ENCODE assay signal across 8 cellular contexts in genomic region chr16:56682703-56683397, GRCh38. TPM values are rescaled to one million over a fixed set of nuclear protein-coding genes. Genes with fewer than 3 reads are reported as not detected.
DNase-seq lines count a peak whose midpoint lies in the region; ATAC-seq, FAIRE-seq and TF ChIP-seq lines count a peak whose summit lies in the region.

No MANE protein-coding gene starts in this region.

- DNase-seq in GM12878 (ENCODE audit: low read depth, low spot score) (no peak), lung (ENCODE audit: low spot score) (no peak), NCI-H2107 (lab: John Stamatoyannopoulos, UW) (no peak), islet precursor cell (no peak)

- H3K4me2 ChIP-seq in GM12878 (ENCODE audit: control insufficient read depth, insufficient read depth): peak overlapping the region; percentile 100

- H3K9ac ChIP-seq in GM12878 (ENCODE audit: control insufficient read depth, insufficient read depth, low read length): peak overlapping the region; percentile 84

- peak overlapping the region; percentile 97 for H2AFZ ChIP-seq in GM12878 (ENCODE audit: control insufficient read depth, low read depth, low read length)

- POLR2A ChIA-PET in GM12878 (lab: Charles Lee): interaction anchor here (0.6 to 0.7 kb wide), 2 partner anchors 73 to 216 kb away, joined by 3 read pairs; no protein-coding TSS in a partner anchor

- BruUV-seq in GM12878 (replicated peaks; lab: Mats Ljungman, UMichigan): TSS peak; percentile 88

- H3K4me3 ChIP-seq in GM12878 (peak overlapping the region; percentile 76), lung (peak overlapping the region; percentile 41), urinary bladder (ENCODE audit: low read depth, low read length) (peak overlapping the region; percentile 50)

- 24% methylated on average over 8 of the region's 8 CpGs for WGBS in GM12878 (ENCODE audit: insufficient coverage, insufficient replicate concordance, low lambda C conversion rate, missing lambda C conversion rate)
- 38 to 49% methylated on average over 8 of the region's 8 CpGs for WGBS in lung, 2 donors
- 46% methylated on average over 8 of the region's 8 CpGs for WGBS in urinary bladder

- peak overlapping the region; percentile 39; the same call in 1 of the 2 replicates for H3K27ac ChIP-seq in GM12878 (ENCODE audit: control insufficient read depth, insufficient read depth)
- H3K27ac ChIP-seq in lung (ENCODE audit: low read depth in 1 of 2, low read length in 1 of 2): peak overlapping the region; percentile 59 to 80
- H3K27ac ChIP-seq in urinary bladder (ENCODE audit: low read depth): no peak overlapping the region

- CTCF ChIA-PET in GM12878 (lab: Yijun Ruan, JAX): interaction anchor here (1.0 to 2.5 kb wide), 3 partner anchors 19 to 326 kb away, joined by 3 to 13 read pairs (median 3); no protein-coding TSS in a partner anchor

- H3K9me3 ChIP-seq in GM12878 (replicated peaks; ENCODE audit: control insufficient read depth, insufficient read depth, low read length) (no peaks in the 10 kb centered on the region), lung (ENCODE audit: control insufficient read depth in 2 of 2, insufficient read depth in 1 of 2, low read length in 1 of 2) (no peaks in the 10 kb centered on the region)

- no peak for TF ChIP-seq POLR2A in GM12878 (IDR thresholded peaks at IDR 0.05; ENCODE audit: low read depth, low read length)

- no peaks in the 10 kb centered on the region for H3K79me2 ChIP-seq in GM12878 (ENCODE audit: control insufficient read depth, insufficient read depth, low read length)

- no peaks in the 10 kb centered on the region; a peak in 1 of 4 replicates for H3K27me3 ChIP-seq in GM12878 (replicated peaks in 1 of 2; ENCODE audit: control insufficient read depth in 2 of 2, insufficient read depth in 2 of 2, low read length in 1 of 2)
- H3K27me3 ChIP-seq in lung (ENCODE audit: control insufficient read depth, insufficient read depth): no peaks in the 10 kb centered on the region

- TF ChIP-seq RAD21 in GM12878 (IDR thresholded peaks at IDR 0.05; ENCODE audit: insufficient read depth, low read depth, low read length): no peak

- SMC1A ChIA-PET in GM12878 (lab: Charles Lee; ENCODE audit: uncharacterized antibody, unreplicated experiment): interaction anchor here (0.8 to 1.5 kb wide), 4 partner anchors 9 to 106 kb away, joined by 3 to 11 read pairs (median 3); no protein-coding TSS in a partner anchor

- RAD21 ChIA-PET in GM12878 (lab: Charles Lee; ENCODE audit: unreplicated experiment): interaction anchor here (1.0 to 1.7 kb wide), 4 partner anchors 9 to 71 kb away, joined by 3 to 6 read pairs (median 3); no protein-coding TSS in a partner anchor

- intact Hi-C loops in GM12878 (cut with micrococcal nuclease; ENCODE audit: unreplicated experiment): loop anchor here (1.0 kb wide), 1 partner anchor 74 kb away; no protein-coding TSS in a partner anchor

- peak; percentile 7 for ATAC-seq in GM18498 (IDR thresholded peaks at IDR 0.05; ENCODE audit: unreplicated experiment)
- peak; percentile 8 for ATAC-seq in HG03521 (IDR thresholded peaks at IDR 0.05; ENCODE audit: unreplicated experiment)
- ATAC-seq in GM12878: peak; percentile 34
- ATAC-seq in lung (ENCODE audit: insufficient read depth, low FRiP score): peak; percentile 5
- ATAC-seq in GM19035 (IDR thresholded peaks at IDR 0.05; ENCODE audit: unreplicated experiment): no peak

- no peaks in the 10 kb centered on the region for H4K20me1 ChIP-seq in GM12878 (ENCODE audit: control insufficient read depth, insufficient read depth)

- H3K4me1 ChIP-seq in GM12878 (ENCODE audit: control insufficient read depth, insufficient read depth, low read length) (peaks cover 12% of the 10 kb centered on the region), lung (ENCODE audit: control insufficient read depth in 2 of 2, insufficient read depth in 2 of 2, low read length in 2 of 2) (peaks cover 0 to 13% of the 10 kb centered on the region in 2 donors), urinary bladder (ENCODE audit: insufficient read depth) (no peaks in the 10 kb centered on the region)

- TF ChIP-seq EP300 in GM12878 (IDR thresholded peaks at IDR 0.05; ENCODE audit: borderline replicate concordance in 1 of 2, control insufficient read depth in 1 of 2, low read depth in 2 of 2, low read length in 2 of 2): no peak

- no peak for FAIRE-seq in GM12878 (lab: Jason Lieb, UNC)

- in situ Hi-C loops in GM12878 (cut with MboI): loop anchor here (25.0 kb wide), 1 partner anchor 746 kb away; no protein-coding TSS in a partner anchor

- H3K36me3 ChIP-seq in GM12878 (ENCODE audit: control insufficient read depth in 2 of 2, insufficient read depth in 2 of 2, low read length in 1 of 2) (no peaks in the 10 kb centered on the region), lung (ENCODE audit: control insufficient read depth in 2 of 2, insufficient read depth in 2 of 2, low read length in 2 of 2) (peaks cover 0 to 2% of the 10 kb centered on the region in 2 donors), urinary bladder (ENCODE audit: insufficient read depth) (no peaks in the 10 kb centered on the region)

- TF ChIP-seq CTCF in GM12878 (IDR thresholded peaks at IDR 0.05 in 2 of 3, conservative IDR thresholded peaks at IDR 0.05 in 1 of 3; ENCODE audit: control insufficient read depth in 2 of 3, extremely low read depth in 1 of 3, insufficient read depth in 1 of 3, low read depth in 3 of 3, low read length in 3 of 3): no peak
- TF ChIP-seq CTCF in lung (IDR thresholded peaks at IDR 0.05; ENCODE audit: control extremely low read depth, extremely low read depth): no peak

RNA-seq across cellular contexts. Expression of gene MT1X, which starts 0.6 kb away (rescaled TPM):
- 1.7 and 3.1 TPM in 2 replicates for total RNA-seq in GM12878 (2013; cell fraction: nucleolus; rRNA removed)
- total RNA-seq in GM12878 (2014; rRNA removed) (9.6 and 14.4 TPM in 2 replicates), GM12878 (2014; rRNA removed; fragmentation: Illumina TruSeq; extraction: Trizol) (9.9 and 10.0 TPM in 2 replicates), GM12878 (2021) (11.6 and 16.3 TPM in 2 replicates), lung (100 to 1,000 TPM in 1 of 2 donors, 10 to 100 TPM in 1; 39.3 to 248 TPM), urinary bladder (10.8 TPM)
- polyA plus RNA-seq in GM12878 (2011; ENCODE audit: low read depth): 17.9 TPM
- polyA plus RNA-seq in GM12878 (2011; rRNA removed) (8.7 and 11.8 TPM in 2 replicates), GM12878 (2014; fragmentation: Illumina TruSeq; extraction: Trizol) (3.0 and 9.0 TPM in 2 replicates), GM12878 (2014; fragmentation: Nextera tagmentation; extraction: Ambion mirVana) (10 to 100 TPM; 45.6 to 51.9 TPM), GM12878 (2014; rRNA removed) (5.8 and 22.2 TPM in 2 replicates), GM12878 (2016; fragmentation: Nextera tagmentation; extraction: Ambion mirVana) (10 to 100 TPM; 59.9 to 65.6 TPM), lung (100 to 1,000 TPM; 364 to 989 TPM), urinary bladder (1,604 TPM)
- polyA plus RNA-seq in GM12878 (2011; cell fraction: cytosol; rRNA removed): 64.6 and 194 TPM in 2 replicates
- polyA plus RNA-seq in GM12878 (2011; cell fraction: nucleus; rRNA removed): 19.6 and 34.8 TPM in 2 replicates
- polyA plus RNA-seq in GM12878 (2012): 15.7 and 16.7 TPM in 2 replicates
- polyA minus RNA-seq in GM12878 (2011; rRNA and poly(A)+ RNA removed): 28.0 and 66.9 TPM in 2 replicates
- 19.1 and 22.5 TPM in 2 replicates for polyA minus RNA-seq in GM12878 (2011; cell fraction: cytosol; rRNA and poly(A)+ RNA removed)
- 11.5 and 18.5 TPM in 2 replicates for polyA minus RNA-seq in GM12878 (2011; cell fraction: nucleus; rRNA and poly(A)+ RNA removed)

RNA-seq across cellular contexts. Expression of gene MT1H, which starts 13.2 kb away (rescaled TPM):
- not detected in 2 replicates for total RNA-seq in GM12878 (2013; cell fraction: nucleolus; rRNA removed)
- 0.87 TPM in 1 of 2 replicates, not detected in the other for total RNA-seq in GM12878 (2014; rRNA removed)
- total RNA-seq in GM12878 (2014; rRNA removed; fragmentation: Illumina TruSeq; extraction: Trizol): not detected in 2 replicates
- 1.3 and 1.8 TPM in 2 replicates for total RNA-seq in GM12878 (2021)
- not detected for polyA plus RNA-seq in GM12878 (2011; ENCODE audit: low read depth)
- polyA plus RNA-seq in GM12878 (2011; rRNA removed): 0.53 and 0.86 TPM in 2 replicates
- 1.7 and 7.1 TPM in 2 replicates for polyA plus RNA-seq in GM12878 (2011; cell fraction: cytosol; rRNA removed)
- polyA plus RNA-seq in GM12878 (2011; cell fraction: nucleus; rRNA removed): 1.9 and 4.7 TPM in 2 replicates
- 1.1 and 1.3 TPM in 2 replicates for polyA plus RNA-seq in GM12878 (2012)
- polyA plus RNA-seq in GM12878 (2014; fragmentation: Illumina TruSeq; extraction: Trizol): 0.40 TPM in 1 of 2 replicates, not detected in the other
- polyA plus RNA-seq in GM12878 (2014; fragmentation: Nextera tagmentation; extraction: Ambion mirVana): 1 to 10 TPM in 1 of 2 experiments, under 1 TPM in 1; 0.98 to 2.1 TPM
- 0.99 and 2.6 TPM in 2 replicates for polyA plus RNA-seq in GM12878 (2014; rRNA removed)
- 1 to 10 TPM; 5.8 to 6.0 TPM for polyA plus RNA-seq in GM12878 (2016; fragmentation: Nextera tagmentation; extraction: Ambion mirVana)
- polyA minus RNA-seq in GM12878 (2011; rRNA and poly(A)+ RNA removed): 1.0 TPM in 1 of 2 replicates, not detected in the other
- polyA minus RNA-seq in GM12878 (2011; cell fraction: cytosol; rRNA and poly(A)+ RNA removed): not detected in 2 replicates
- polyA minus RNA-seq in GM12878 (2011; cell fraction: nucleus; rRNA and poly(A)+ RNA removed): not detected in 2 replicates
- total RNA-seq in lung: 1 to 10 TPM in 1 of 2 donors, not detected in 1; 4.4 TPM
- polyA plus RNA-seq in lung: 10 to 100 TPM in 1 of 2 donors, 1 to 10 TPM in 1; 1.9 to 10.3 TPM
- not detected for total RNA-seq in urinary bladder
- not detected for polyA plus RNA-seq in urinary bladder

RNA-seq across cellular contexts. Expression of gene MT1G, which starts 15.0 kb away (rescaled TPM):
- not detected in 2 replicates for total RNA-seq in GM12878 (2013; cell fraction: nucleolus; rRNA removed)
- 3.5 and 4.5 TPM in 2 replicates for total RNA-seq in GM12878 (2014; rRNA removed)
- 1.2 TPM in 1 of 2 replicates, not detected in the other for total RNA-seq in GM12878 (2014; rRNA removed; fragmentation: Illumina TruSeq; extraction: Trizol)
- total RNA-seq in GM12878 (2021): 3.0 and 4.2 TPM in 2 replicates
- not detected for polyA plus RNA-seq in GM12878 (2011; ENCODE audit: low read depth)
- polyA plus RNA-seq in GM12878 (2011; rRNA removed): 2.7 and 2.8 TPM in 2 replicates
- 11.5 and 25.9 TPM in 2 replicates for polyA plus RNA-seq in GM12878 (2011; cell fraction: cytosol; rRNA removed)
- 8.0 and 8.9 TPM in 2 replicates for polyA plus RNA-seq in GM12878 (2011; cell fraction: nucleus; rRNA removed)
- 1.2 and 1.5 TPM in 2 replicates for polyA plus RNA-seq in GM12878 (2012)
- 2.2 TPM in 1 of 2 replicates, not detected in the other for polyA plus RNA-seq in GM12878 (2014; fragmentation: Illumina TruSeq; extraction: Trizol)
- polyA plus RNA-seq in GM12878 (2014; fragmentation: Nextera tagmentation; extraction: Ambion mirVana): 1 to 10 TPM; 8.7 to 9.1 TPM
- 4.7 and 8.7 TPM in 2 replicates for polyA plus RNA-seq in GM12878 (2014; rRNA removed)
- polyA plus RNA-seq in GM12878 (2016; fragmentation: Nextera tagmentation; extraction: Ambion mirVana): 1 to 10 TPM; 8.2 to 8.3 TPM
- 3.6 TPM in 2 replicates for polyA minus RNA-seq in GM12878 (2011; rRNA and poly(A)+ RNA removed)
- not detected in 2 replicates for polyA minus RNA-seq in GM12878 (2011; cell fraction: cytosol; rRNA and poly(A)+ RNA removed)
- 0.86 TPM in 1 of 2 replicates, not detected in the other for polyA minus RNA-seq in GM12878 (2011; cell fraction: nucleus; rRNA and poly(A)+ RNA removed)
- 10 to 100 TPM in 1 of 2 donors, 1 to 10 TPM in 1; 3.5 to 38.1 TPM for total RNA-seq in lung
- polyA plus RNA-seq in lung: 100 to 1,000 TPM; 118 to 140 TPM
- total RNA-seq in urinary bladder: not detected
- polyA plus RNA-seq in urinary bladder: 55.5 TPM

RNA-seq across cellular contexts. Expression of gene MT1F, which starts 25.1 kb away (rescaled TPM):
- 0.54 TPM in 1 of 2 replicates, not detected in the other for total RNA-seq in GM12878 (2013; cell fraction: nucleolus; rRNA removed)
- total RNA-seq in GM12878 (2014; rRNA removed): 0.27 and 1.5 TPM in 2 replicates
- total RNA-seq in GM12878 (2014; rRNA removed; fragmentation: Illumina TruSeq; extraction: Trizol): not detected in 2 replicates
- 0.40 and 1.1 TPM in 2 replicates for total RNA-seq in GM12878 (2021)
- not detected for polyA plus RNA-seq in GM12878 (2011; ENCODE audit: low read depth)
- 1.8 and 2.4 TPM in 2 replicates for polyA plus RNA-seq in GM12878 (2011; rRNA removed)
- polyA plus RNA-seq in GM12878 (2011; cell fraction: cytosol; rRNA removed): 3.9 and 5.1 TPM in 2 replicates
- polyA plus RNA-seq in GM12878 (2011; cell fraction: nucleus; rRNA removed): 2.2 and 2.6 TPM in 2 replicates
- 0.31 and 0.35 TPM in 2 replicates for polyA plus RNA-seq in GM12878 (2012)
- 0.28 TPM in 1 of 2 replicates, not detected in the other for polyA plus RNA-seq in GM12878 (2014; fragmentation: Illumina TruSeq; extraction: Trizol)
- polyA plus RNA-seq in GM12878 (2014; fragmentation: Nextera tagmentation; extraction: Ambion mirVana): 1 to 10 TPM in 1 of 2 experiments, under 1 TPM in 1; 0.57 to 1.1 TPM
- 1.3 and 1.4 TPM in 2 replicates for polyA plus RNA-seq in GM12878 (2014; rRNA removed)
- 1 to 10 TPM; 1.1 to 2.5 TPM for polyA plus RNA-seq in GM12878 (2016; fragmentation: Nextera tagmentation; extraction: Ambion mirVana)
- 2.0 and 2.5 TPM in 2 replicates for polyA minus RNA-seq in GM12878 (2011; rRNA and poly(A)+ RNA removed)
- not detected in 2 replicates for polyA minus RNA-seq in GM12878 (2011; cell fraction: cytosol; rRNA and poly(A)+ RNA removed)
- 0.73 and 1.4 TPM in 2 replicates for polyA minus RNA-seq in GM12878 (2011; cell fraction: nucleus; rRNA and poly(A)+ RNA removed)
- 10 to 100 TPM in 1 of 2 donors, 1 to 10 TPM in 1; 3.6 to 30.9 TPM for total RNA-seq in lung
- 10 to 100 TPM; 10.9 to 42.0 TPM for polyA plus RNA-seq in lung
- 0.95 TPM for total RNA-seq in urinary bladder
- 10.3 TPM for polyA plus RNA-seq in urinary bladder

RNA-seq across cellular contexts. Expression of gene MT1B, which starts 31.2 kb away (rescaled TPM):
- total RNA-seq in GM12878 (2013; cell fraction: nucleolus; rRNA removed): not detected in 2 replicates
- not detected in 2 replicates for total RNA-seq in GM12878 (2014; rRNA removed)
- total RNA-seq in GM12878 (2014; rRNA removed; fragmentation: Illumina TruSeq; extraction: Trizol): not detected in 2 replicates
- total RNA-seq in GM12878 (2021): not detected in 2 replicates
- polyA plus RNA-seq in GM12878 (2011; ENCODE audit: low read depth): not detected
- not detected in 2 replicates for polyA plus RNA-seq in GM12878 (2011; rRNA removed)
- not detected in 2 replicates for polyA plus RNA-seq in GM12878 (2011; cell fraction: cytosol; rRNA removed)
- not detected in 2 replicates for polyA plus RNA-seq in GM12878 (2011; cell fraction: nucleus; rRNA removed)
- polyA plus RNA-seq in GM12878 (2012): not detected in 2 replicates
- not detected in 2 replicates for polyA plus RNA-seq in GM12878 (2014; fragmentation: Illumina TruSeq; extraction: Trizol)
- not detected for polyA plus RNA-seq in GM12878 (2014; fragmentation: Nextera tagmentation; extraction: Ambion mirVana)
- polyA plus RNA-seq in GM12878 (2014; rRNA removed): not detected in 2 replicates
- polyA plus RNA-seq in GM12878 (2016; fragmentation: Nextera tagmentation; extraction: Ambion mirVana): not detected
- not detected in 2 replicates for polyA minus RNA-seq in GM12878 (2011; rRNA and poly(A)+ RNA removed)
- not detected in 2 replicates for polyA minus RNA-seq in GM12878 (2011; cell fraction: cytosol; rRNA and poly(A)+ RNA removed)
- not detected in 2 replicates for polyA minus RNA-seq in GM12878 (2011; cell fraction: nucleus; rRNA and poly(A)+ RNA removed)
- not detected for total RNA-seq in lung
- not detected for polyA plus RNA-seq in lung
- total RNA-seq in urinary bladder: not detected
- polyA plus RNA-seq in urinary bladder: not detected
